In the genomic region with DNA sequence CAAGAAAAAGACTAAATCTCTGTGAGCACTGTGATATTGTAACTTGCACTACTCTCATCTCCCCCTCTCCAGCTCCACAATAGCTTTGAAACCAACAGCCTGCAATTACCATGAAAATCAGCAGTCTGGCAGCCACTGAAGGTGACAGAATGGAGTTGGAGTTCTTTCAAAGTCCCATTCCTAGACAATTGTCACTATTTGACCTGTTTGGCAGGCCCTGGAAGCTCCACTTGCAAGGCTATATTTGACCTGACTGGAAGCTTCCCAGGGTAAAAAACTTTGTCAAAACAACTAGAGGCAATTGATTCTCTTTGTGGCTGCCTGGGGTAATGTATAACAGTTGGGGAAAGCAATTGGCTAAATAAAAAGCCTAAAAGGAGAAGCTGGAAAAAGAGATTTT, we compare ENCODE assay signal across 1 cellular context.
TF ChIP-seq lines count a peak whose summit lies in the region.

No MANE protein-coding gene starts in this region.

TF ChIP-seq in IMR-90, 13 proteins besides CTCF, POLR2A, EP300 and RAD21 (continued from another document):
- TF ChIP-seq ELK1 (IDR thresholded peaks at IDR 0.05; ENCODE audit: borderline replicate concordance, low read depth, low read length) (no peak), RCOR1 (IDR thresholded peaks at IDR 0.05; ENCODE audit: insufficient replicate concordance, low read length) (no peak), MAFK (IDR thresholded peaks at IDR 0.05; ENCODE audit: low read depth, low read length) (no peak), MAZ (IDR thresholded peaks at IDR 0.05; ENCODE audit: borderline replicate concordance, low read depth, low read length) (no peak), MXI1 (IDR thresholded peaks at IDR 0.05; ENCODE audit: borderline replicate concordance, low read depth, low read length) (no peak), CEBPB (IDR thresholded peaks at IDR 0.05; ENCODE audit: low read depth, low read length) (no peak), RFX5 (IDR thresholded peaks at IDR 0.05; ENCODE audit: low read depth, low read length) (no peak), FOS (IDR thresholded peaks at IDR 0.05; ENCODE audit: low read depth, low read length) (no peak), NFE2L2 (IDR thresholded peaks at IDR 0.05; ENCODE audit: low read depth, low read length) (no peak)
- TF ChIP-seq, protein P1, sequence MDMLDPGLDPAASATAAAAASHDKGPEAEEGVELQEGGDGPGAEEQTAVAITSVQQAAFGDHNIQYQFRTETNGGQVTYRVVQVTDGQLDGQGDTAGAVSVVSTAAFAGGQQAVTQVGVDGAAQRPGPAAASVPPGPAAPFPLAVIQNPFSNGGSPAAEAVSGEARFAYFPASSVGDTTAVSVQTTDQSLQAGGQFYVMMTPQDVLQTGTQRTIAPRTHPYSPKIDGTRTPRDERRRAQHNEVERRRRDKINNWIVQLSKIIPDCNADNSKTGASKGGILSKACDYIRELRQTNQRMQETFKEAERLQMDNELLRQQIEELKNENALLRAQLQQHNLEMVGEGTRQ (IDR thresholded peaks at IDR 0.05; ENCODE audit: low read depth, low read length) = no peak
